23 cellular contexts compared by ENCODE assay signal in genomic region chr6:109671721-109672120, GRCh38. TPM values are rescaled to one million over a fixed set of nuclear protein-coding genes. Genes with fewer than 3 reads are reported as not detected.
DNase-seq lines count a peak whose midpoint lies in the region; ATAC-seq and TF ChIP-seq lines count a peak whose summit lies in the region.
"Had no signal": no experiment of that assay in that cellular context is flagged by ENCODE, and none has a peak within 500 bp of the region (broad histone marks: within the 10 kb centered on the region; RNA-seq: fewer than 3 reads in every experiment).

No MANE protein-coding gene starts in this region.

- no peaks in the 10 kb centered on the region for H3K9me3 ChIP-seq in psoas muscle
- H3K9me3 ChIP-seq: BE2C, left ventricle myocardium inferior, ovary, Peyer's patch had no signal

- no peak overlapping the region for H3K4me3 ChIP-seq in fibroblast of pulmonary artery (replicated peaks; ENCODE audit: low read depth, low read length)
- no peak overlapping the region for H3K4me3 ChIP-seq in psoas muscle
- H3K4me3 ChIP-seq: dorsolateral prefrontal cortex, left ventricle myocardium inferior, ovary, Peyer's patch had no signal

- DNase-seq in HCEC 1CT = peak; percentile 63
- peak; percentile 58 for DNase-seq in amniotic epithelial cell (ENCODE audit: low read depth)
- peak; percentile 41 for DNase-seq in fibroblast of pulmonary artery (ENCODE audit: low read depth)
- peak; percentile 25 for DNase-seq in stromal cell of bone marrow (ENCODE audit: low read depth)
- no peak for DNase-seq in psoas muscle
- no peak for DNase-seq in NCI-H2171 treated with DMSO at 0.1 percent for 48 hours (lab: John Stamatoyannopoulos, UW)
- no peak for DNase-seq in 8988T
- DNase-seq: activated CD4-positive, CD25-positive, alpha-beta regulatory T cell treated with anti-CD3 and anti-CD28 coated beads, Interleukin-2, amount 50 U/mL, for 72 hours; activated naive CD4-positive, alpha-beta T cell treated with anti-CD3 and anti-CD28 coated beads for 36 hours; activated T-cell treated with anti-CD3 and anti-CD28 coated beads, Interleukin-2, amount 50 U/mL, for 24 hours; BE2C; dorsolateral prefrontal cortex; hippocampal formation; immature natural killer cell; left ventricle myocardium inferior; natural killer cell; NCI-H510A treated with DMSO at 0.1 percent for 48 hours; ovary; Peyer's patch; T-cell; trophoblast cell had no signal

- no peak for ATAC-seq in psoas muscle
- ATAC-seq: natural killer cell, sciatic nerve, T-cell had no signal

- 89 to 95% (median 90%) methylated on average over 1 of the region's 1 CpG for WGBS in psoas muscle, 3 donors

- TF ChIP-seq CTCF in fibroblast of pulmonary artery (IDR thresholded peaks at IDR 0.05; ENCODE audit: low read length, missing control alignments) (no peak), psoas muscle (IDR thresholded peaks at IDR 0.05) (no peak)

- no peak overlapping the region for H3K27ac ChIP-seq in psoas muscle
- H3K27ac ChIP-seq: dorsolateral prefrontal cortex, KMS-11, left ventricle myocardium inferior, ovary, Peyer's patch had no signal

- H3K36me3 ChIP-seq in psoas muscle (ENCODE audit: insufficient read depth in 1 of 2, low read depth in 1 of 2) = peaks cover 0 to 30% of the 10 kb centered on the region in 2 donors
- H3K36me3 ChIP-seq: BE2C, ovary, Peyer's patch had no signal

- no peaks in the 10 kb centered on the region for H3K27me3 ChIP-seq in psoas muscle (ENCODE audit: insufficient read depth in 3 of 3, low read length in 2 of 3)
- H3K27me3 ChIP-seq: BE2C, dorsolateral prefrontal cortex, Peyer's patch had no signal

- H3K4me1 ChIP-seq in psoas muscle = no peaks in the 10 kb centered on the region
- H3K4me1 ChIP-seq: BE2C, left ventricle myocardium inferior, Peyer's patch had no signal

- intact Hi-C loops in psoas muscle (cut with DNase I) = no loop called here

RNA-seq across cellular contexts. Expression of gene AK9, which starts 19.3 kb away (rescaled TPM):
- 1 to 10 TPM; 3.4 to 6.5 (median 5.4) TPM for total RNA-seq in psoas muscle
- polyA plus RNA-seq in psoas muscle = 1 to 10 TPM; 2.0 to 7.4 (median 3.1) TPM

RNA-seq across cellular contexts. Expression of gene FIG4, which starts 19.4 kb away (rescaled TPM):
- total RNA-seq in psoas muscle = 10 to 100 TPM in 3 of 4 donors, 1 to 10 TPM in 1; 7.9 to 12.5 (median 11.2) TPM
- 1 to 10 TPM; 5.8 to 8.6 (median 7.5) TPM for polyA plus RNA-seq in psoas muscle

Comparison
In these comparisons a context has a peak if more than half of its experiments do, and no peak if none do; other contexts are left out.
1. DNase-seq: peak in HCEC 1CT (single experiment), amniotic epithelial cell (single experiment), fibroblast of pulmonary artery (single experiment) and stromal cell of bone marrow (single experiment); none in psoas muscle (0 of 2), NCI-H2171 treated with DMSO at 0.1 percent for 48 hours (single experiment) and 8988T (single experiment).